13 cellular contexts compared by ENCODE assay signal in genomic region chr10:60769406-60769805, GRCh38. TPM values are rescaled to one million over a fixed set of nuclear protein-coding genes. Genes with fewer than 3 reads are reported as not detected.
DNase-seq lines count a peak whose midpoint lies in the region; ATAC-seq and TF ChIP-seq lines count a peak whose summit lies in the region.
"Had no signal": no experiment of that assay in that cellular context is flagged by ENCODE, and none has a peak within 500 bp of the region (broad histone marks: within the 10 kb centered on the region; RNA-seq: fewer than 3 reads in every experiment).

No MANE protein-coding gene starts in this region.

- no CpG with 5 or more reads among the region's 2 CpGs for WGBS in trophoblast cell (ENCODE audit: extremely low coverage, insufficient coverage, insufficient read length)

- no peak for ATAC-seq in PC-3

- no peak for DNase-seq in Caco-2
- DNase-seq in PC-3, result no peak
- peak; percentile 70 for DNase-seq in kidney tubule cell (ENCODE audit: low spot score)
- DNase-seq in trophoblast cell, result no peak
- no peak for DNase-seq in KG1 (lab: John Stamatoyannopoulos, UW)
- no peak for DNase-seq in SHP77 treated with DMSO at 0.1 percent for 48 hours (lab: John Stamatoyannopoulos, UW)
- no peak for DNase-seq in T-helper 2 cell
- DNase-seq: GF-D8; NCI-H187 treated with DMSO at 0.1 percent for 48 hours; NCI-H526 treated with DMSO at 0.1 percent for 48 hours; NK-92 treated with Interleukin-12 subunit alpha and Interleukin-12 subunit beta, amount 100 ng/mL, for 24 hours had no signal

- H3K9me3 Mint-ChIP-seq in Caco-2 (ENCODE audit: unreplicated experiment), result peaks cover 10% of the 10 kb centered on the region
- H3K9me3 Mint-ChIP-seq: IgD-negative memory B cell had no signal

- no peak overlapping the region for H3K27ac Mint-ChIP-seq in Caco-2 (ENCODE audit: unreplicated experiment)

- no peaks in the 10 kb centered on the region for H3K9me2 ChIP-seq in PC-3 (replicated peaks; ENCODE audit: low read length)

- H4K91ac ChIP-seq in trophoblast cell (ENCODE audit: low read depth, low read length), result no peak overlapping the region

- no peak overlapping the region for H4K8ac ChIP-seq in trophoblast cell (ENCODE audit: low read depth, low read length)

- H3K4me3 Mint-ChIP-seq in Caco-2 (ENCODE audit: unreplicated experiment), result peak overlapping the region; percentile 7
- H3K4me3 Mint-ChIP-seq: IgD-negative memory B cell had no signal

- POLR2A ChIA-PET in Caco-2 (lab: Charles Lee) (interaction anchor here (0.6 to 1.1 kb wide), 2 partner anchors 9 to 12 kb away, joined by 4 to 5 read pairs; partner anchors contain the start of gene CDK1), PC-3 (lab: Charles Lee; ENCODE audit: unreplicated experiment) (no interaction called here)

- no peaks in the 10 kb centered on the region for H3K27me3 Mint-ChIP-seq in Caco-2 (ENCODE audit: insufficient read depth, unreplicated experiment)
- H3K27me3 Mint-ChIP-seq: IgD-negative memory B cell had no signal

- H3K4me2 ChIP-seq in PC-3 (ENCODE audit: low read length) (peak overlapping the region; percentile 33; the same call in 1 of the 2 replicates), trophoblast cell (ENCODE audit: low read length) (no peak overlapping the region)
- H3K4me2 ChIP-seq: BLaER1 had no signal

- no peak overlapping the region for H3K4me3 ChIP-seq in Caco-2 (ENCODE audit: low read depth, low read length)
- no peak overlapping the region for H3K4me3 ChIP-seq in PC-3 (ENCODE audit: low read length)
- no peak overlapping the region for H3K4me3 ChIP-seq in trophoblast cell (ENCODE audit: low read depth, low read length)
- H3K4me3 ChIP-seq: BLaER1 had no signal

- H3K23ac ChIP-seq in trophoblast cell (ENCODE audit: low read length), result no peak overlapping the region

- H3K9ac ChIP-seq in PC-3 (ENCODE audit: low read length) (no peak overlapping the region), trophoblast cell (ENCODE audit: low read length) (peak overlapping the region; percentile 71)
- H3K9ac ChIP-seq: BLaER1 had no signal

- H3K9me3 ChIP-seq in Caco-2, result no peaks in the 10 kb centered on the region
- no peaks in the 10 kb centered on the region for H3K9me3 ChIP-seq in PC-3 (ENCODE audit: low read length)
- no peaks in the 10 kb centered on the region for H3K9me3 ChIP-seq in trophoblast cell (ENCODE audit: insufficient read depth, low read depth, low read length)
- H3K9me3 ChIP-seq: BLaER1 had no signal

- H2BK120ac ChIP-seq in trophoblast cell (ENCODE audit: insufficient read depth, low read length, poor library complexity), result no peak overlapping the region

- H2AK5ac ChIP-seq in trophoblast cell (ENCODE audit: low read length), result no peak overlapping the region

- CTCF ChIA-PET in Caco-2 (lab: Charles Lee), result interaction anchor here (0.5 to 3.1 kb wide), 7 partner anchors 9 to 324 kb away, joined by 3 to 17 read pairs (median 3); partner anchors contain the start of gene CDK1
- CTCF ChIA-PET in PC-3 (lab: Charles Lee), result interaction anchor here (0.5 to 0.7 kb wide), 5 partner anchors 77 to 663 kb away, joined by 3 to 5 read pairs (median 4); no protein-coding TSS in a partner anchor

- no peaks in the 10 kb centered on the region for H3K79me1 ChIP-seq in trophoblast cell (ENCODE audit: low read length)

- H4K20me1 ChIP-seq in PC-3 (ENCODE audit: low read length), result no peaks in the 10 kb centered on the region
- H4K20me1 ChIP-seq: BLaER1 had no signal

- H3K4ac ChIP-seq in trophoblast cell (ENCODE audit: low read depth, low read length), result no peak overlapping the region

- no peak overlapping the region for H3K14ac ChIP-seq in trophoblast cell (ENCODE audit: low read length)

- peak in 1 of 2 experiments; percentile 2 for TF ChIP-seq CTCF in Caco-2 (IDR thresholded peaks at IDR 0.05; ENCODE audit: insufficient read depth in 1 of 2, low read depth in 1 of 2, low read length in 1 of 2, severe bottlenecking in 1 of 2, unreplicated experiment in 1 of 2)
- no peak for TF ChIP-seq CTCF in PC-3 (conservative IDR thresholded peaks at IDR 0.05; ENCODE audit: low read depth, low read length)

- H2BK12ac ChIP-seq in trophoblast cell (ENCODE audit: low read length), result no peak overlapping the region

- H3K4me1 Mint-ChIP-seq in Caco-2 (ENCODE audit: low read depth, unreplicated experiment), result peaks cover 10% of the 10 kb centered on the region

- no TSS peak for BruUV-seq in Caco-2 (replicated peaks; lab: Mats Ljungman, UMichigan)
- no TSS peak for BruUV-seq in PC-3 (replicated peaks; lab: Mats Ljungman, UMichigan)

- H3K36me3 ChIP-seq in Caco-2 (ENCODE audit: control insufficient read depth, insufficient read depth, low read length) (no peaks in the 10 kb centered on the region), PC-3 (ENCODE audit: low read depth, low read length) (no peaks in the 10 kb centered on the region), trophoblast cell (ENCODE audit: control insufficient read depth in 1 of 2, insufficient read depth in 2 of 2, low read length in 2 of 2) (no peaks in the 10 kb centered on the region)
- H3K36me3 ChIP-seq: BLaER1 had no signal

- no peaks in the 10 kb centered on the region for H3K27me3 ChIP-seq in Caco-2 (replicated peaks; ENCODE audit: control insufficient read depth, insufficient read depth, low read length)
- H3K27me3 ChIP-seq in PC-3 (ENCODE audit: low read length), result no peaks in the 10 kb centered on the region
- H3K27me3 ChIP-seq in trophoblast cell (ENCODE audit: insufficient read depth, low read length), result no peaks in the 10 kb centered on the region
- H3K27me3 ChIP-seq: BLaER1 had no signal

- no peak overlapping the region for H4K12ac ChIP-seq in trophoblast cell (ENCODE audit: low read depth, low read length)

- H3K27ac ChIP-seq in PC-3 (ENCODE audit: low read length) (no peak overlapping the region), trophoblast cell (ENCODE audit: low read depth, low read length) (no peak overlapping the region)
- H3K27ac ChIP-seq: BLaER1 had no signal

- H3F3A ChIP-seq in PC-3 (ENCODE audit: low read length, unreplicated experiment), result no peaks in the 10 kb centered on the region

- H3K4me1 ChIP-seq in Caco-2, result peaks cover 10% of the 10 kb centered on the region
- H3K4me1 ChIP-seq in PC-3 (ENCODE audit: insufficient read depth, low read length), result no peaks in the 10 kb centered on the region
- no peaks in the 10 kb centered on the region for H3K4me1 ChIP-seq in trophoblast cell (ENCODE audit: control insufficient read depth in 1 of 2, insufficient read depth in 2 of 2, low read length in 2 of 2)
- H3K4me1 ChIP-seq: BLaER1 had no signal

- H3K36me3 Mint-ChIP-seq in Caco-2 (ENCODE audit: insufficient read depth, unreplicated experiment), result no peaks in the 10 kb centered on the region
- H3K36me3 Mint-ChIP-seq: IgD-negative memory B cell had no signal

- no peaks in the 10 kb centered on the region for H3K79me2 ChIP-seq in PC-3 (ENCODE audit: low read length)
- no peaks in the 10 kb centered on the region for H3K79me2 ChIP-seq in trophoblast cell (ENCODE audit: control insufficient read depth, insufficient read depth, low read length, poor library complexity)

- H2AFZ ChIP-seq in PC-3 (ENCODE audit: low read length) (peak overlapping the region; percentile 14; the same call in 1 of the 2 replicates), trophoblast cell (ENCODE audit: insufficient read depth, low read length, poor library complexity) (no peak overlapping the region)

- no peak overlapping the region for H3K18ac ChIP-seq in trophoblast cell (ENCODE audit: low read length)

- intact Hi-C loops in Caco-2 (cut with micrococcal nuclease; ENCODE audit: unreplicated experiment), result loop anchor here (1.0 to 2.0 kb wide), 4 partner anchors 36 to 323 kb away; no protein-coding TSS in a partner anchor
- intact Hi-C loops in PC-3 (cut with micrococcal nuclease), result loop anchor here (5.0 kb wide), 1 partner anchor 197 kb away; no protein-coding TSS in a partner anchor

- H2BK5ac ChIP-seq in trophoblast cell (ENCODE audit: low read depth, low read length, poor library complexity), result no peak overlapping the region

RNA-seq across cellular contexts. Expression of gene CDK1, which starts 8.9 kb away (rescaled TPM):
- total RNA-seq in Caco-2 (2022), result 193 and 199 TPM in 2 replicates
- 166 and 202 TPM in 2 replicates for total RNA-seq in PC-3 (2014; rRNA removed)
- polyA plus RNA-seq in trophoblast cell (2013), result 64.0 and 65.3 TPM in 2 replicates
